ENCODE assay signal across 1 cellular context in the genomic region with DNA sequence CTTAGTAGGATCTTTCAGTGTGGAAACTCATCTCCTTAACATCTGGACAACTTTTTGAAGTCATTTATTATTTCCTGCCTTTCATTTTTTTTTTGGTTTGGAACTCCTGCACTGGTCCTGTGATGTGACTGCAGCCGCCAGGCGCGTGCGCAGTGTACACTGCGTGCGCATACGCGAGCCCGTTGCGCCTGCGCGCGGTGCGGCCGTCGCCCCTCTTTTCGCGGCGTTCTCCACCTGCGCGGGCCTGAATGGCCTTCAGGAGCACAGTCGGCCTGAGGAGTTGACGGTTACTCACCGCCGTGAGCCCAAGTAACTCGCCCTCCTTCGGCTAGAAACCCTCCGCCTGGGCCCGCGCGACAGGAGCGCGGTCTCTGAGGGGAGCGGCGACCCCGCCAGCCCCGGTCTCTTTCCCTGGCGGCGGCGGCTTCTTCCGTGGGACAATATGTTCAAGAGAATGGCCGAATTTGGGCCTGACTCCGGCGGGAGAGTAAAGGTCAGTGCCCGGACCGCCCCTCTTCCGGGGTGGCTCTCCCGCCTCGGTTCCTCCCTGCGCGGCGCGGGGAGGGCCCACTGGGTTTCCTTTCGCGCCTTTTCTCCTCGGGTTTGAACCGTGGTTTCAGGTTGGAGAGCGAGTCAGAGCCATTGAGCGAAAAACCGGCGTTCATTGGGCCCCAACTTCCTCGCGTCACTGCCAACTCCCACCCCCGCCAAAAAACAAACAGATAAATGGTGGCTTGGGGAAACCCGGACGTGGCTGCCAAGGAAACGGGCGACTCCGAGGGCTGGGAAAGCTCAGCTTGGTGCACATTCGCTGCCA.
TF ChIP-seq lines count a peak whose summit lies in the region.

A gene (plus strand): TSS at position 213 of the 817 bp plus-strand sequence. CDS start 230 bp downstream, at position 443.

TF ChIP-seq in WTC11, 78 proteins besides CTCF, POLR2A, EP300 and RAD21 (continued from another document):
- TF ChIP-seq SMAD4 (CRISPR knock-in tag; IDR thresholded peaks at IDR 0.05) = 0 out of 2 replicates have a peak, but pooled peaks have one; percentile 39
- TF ChIP-seq, protein P1, sequence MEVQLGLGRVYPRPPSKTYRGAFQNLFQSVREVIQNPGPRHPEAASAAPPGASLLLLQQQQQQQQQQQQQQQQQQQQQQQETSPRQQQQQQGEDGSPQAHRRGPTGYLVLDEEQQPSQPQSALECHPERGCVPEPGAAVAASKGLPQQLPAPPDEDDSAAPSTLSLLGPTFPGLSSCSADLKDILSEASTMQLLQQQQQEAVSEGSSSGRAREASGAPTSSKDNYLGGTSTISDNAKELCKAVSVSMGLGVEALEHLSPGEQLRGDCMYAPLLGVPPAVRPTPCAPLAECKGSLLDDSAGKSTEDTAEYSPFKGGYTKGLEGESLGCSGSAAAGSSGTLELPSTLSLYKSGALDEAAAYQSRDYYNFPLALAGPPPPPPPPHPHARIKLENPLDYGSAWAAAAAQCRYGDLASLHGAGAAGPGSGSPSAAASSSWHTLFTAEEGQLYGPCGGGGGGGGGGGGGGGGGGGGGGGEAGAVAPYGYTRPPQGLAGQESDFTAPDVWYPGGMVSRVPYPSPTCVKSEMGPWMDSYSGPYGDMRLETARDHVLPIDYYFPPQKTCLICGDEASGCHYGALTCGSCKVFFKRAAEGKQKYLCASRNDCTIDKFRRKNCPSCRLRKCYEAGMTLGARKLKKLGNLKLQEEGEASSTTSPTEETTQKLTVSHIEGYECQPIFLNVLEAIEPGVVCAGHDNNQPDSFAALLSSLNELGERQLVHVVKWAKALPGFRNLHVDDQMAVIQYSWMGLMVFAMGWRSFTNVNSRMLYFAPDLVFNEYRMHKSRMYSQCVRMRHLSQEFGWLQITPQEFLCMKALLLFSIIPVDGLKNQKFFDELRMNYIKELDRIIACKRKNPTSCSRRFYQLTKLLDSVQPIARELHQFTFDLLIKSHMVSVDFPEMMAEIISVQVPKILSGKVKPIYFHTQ (CRISPR knock-in tag; IDR thresholded peaks at IDR 0.05) = 0 out of 2 replicates have a peak, but pooled peaks have one; percentile 48
- TF ChIP-seq, protein P2, sequence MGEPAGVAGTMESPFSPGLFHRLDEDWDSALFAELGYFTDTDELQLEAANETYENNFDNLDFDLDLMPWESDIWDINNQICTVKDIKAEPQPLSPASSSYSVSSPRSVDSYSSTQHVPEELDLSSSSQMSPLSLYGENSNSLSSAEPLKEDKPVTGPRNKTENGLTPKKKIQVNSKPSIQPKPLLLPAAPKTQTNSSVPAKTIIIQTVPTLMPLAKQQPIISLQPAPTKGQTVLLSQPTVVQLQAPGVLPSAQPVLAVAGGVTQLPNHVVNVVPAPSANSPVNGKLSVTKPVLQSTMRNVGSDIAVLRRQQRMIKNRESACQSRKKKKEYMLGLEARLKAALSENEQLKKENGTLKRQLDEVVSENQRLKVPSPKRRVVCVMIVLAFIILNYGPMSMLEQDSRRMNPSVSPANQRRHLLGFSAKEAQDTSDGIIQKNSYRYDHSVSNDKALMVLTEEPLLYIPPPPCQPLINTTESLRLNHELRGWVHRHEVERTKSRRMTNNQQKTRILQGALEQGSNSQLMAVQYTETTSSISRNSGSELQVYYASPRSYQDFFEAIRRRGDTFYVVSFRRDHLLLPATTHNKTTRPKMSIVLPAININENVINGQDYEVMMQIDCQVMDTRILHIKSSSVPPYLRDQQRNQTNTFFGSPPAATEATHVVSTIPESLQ (CRISPR knock-in tag; IDR thresholded peaks at IDR 0.05) = no peak
- TF ChIP-seq SMAD3 (CRISPR knock-in tag; IDR thresholded peaks at IDR 0.05; ENCODE audit: borderline replicate concordance) = peak; percentile 35; the same call in 1 of the 2 replicates
- peak; percentile 47; the same call in 1 of the 2 replicates for TF ChIP-seq TEAD1 (CRISPR knock-in tag; IDR thresholded peaks at IDR 0.05)
- TF ChIP-seq FOXP1 (CRISPR knock-in tag; IDR thresholded peaks at IDR 0.05; ENCODE audit: borderline replicate concordance) = peak; percentile 43; the same call in 1 of the 2 replicates
- TF ChIP-seq MYBL2 (CRISPR knock-in tag; IDR thresholded peaks at IDR 0.05) = peak; percentile 59; the same call in 1 of the 2 replicates
- TF ChIP-seq GRHL2 (CRISPR knock-in tag; IDR thresholded peaks at IDR 0.05; ENCODE audit: insufficient replicate concordance, severe bottlenecking) = no peak
- no peak for TF ChIP-seq ELF4 (CRISPR knock-in tag; IDR thresholded peaks at IDR 0.05; ENCODE audit: low read depth)
- no peak for TF ChIP-seq NR2C2 (CRISPR knock-in tag; IDR thresholded peaks at IDR 0.05)
- 0 out of 2 replicates have a peak, but pooled peaks have one; percentile 50 for TF ChIP-seq TP53 (CRISPR knock-in tag; IDR thresholded peaks at IDR 0.05)
- TF ChIP-seq, protein P3, sequence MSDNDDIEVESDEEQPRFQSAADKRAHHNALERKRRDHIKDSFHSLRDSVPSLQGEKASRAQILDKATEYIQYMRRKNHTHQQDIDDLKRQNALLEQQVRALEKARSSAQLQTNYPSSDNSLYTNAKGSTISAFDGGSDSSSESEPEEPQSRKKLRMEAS (CRISPR knock-in tag; IDR thresholded peaks at IDR 0.05) = peak; percentile 91
- TF ChIP-seq, protein P4, sequence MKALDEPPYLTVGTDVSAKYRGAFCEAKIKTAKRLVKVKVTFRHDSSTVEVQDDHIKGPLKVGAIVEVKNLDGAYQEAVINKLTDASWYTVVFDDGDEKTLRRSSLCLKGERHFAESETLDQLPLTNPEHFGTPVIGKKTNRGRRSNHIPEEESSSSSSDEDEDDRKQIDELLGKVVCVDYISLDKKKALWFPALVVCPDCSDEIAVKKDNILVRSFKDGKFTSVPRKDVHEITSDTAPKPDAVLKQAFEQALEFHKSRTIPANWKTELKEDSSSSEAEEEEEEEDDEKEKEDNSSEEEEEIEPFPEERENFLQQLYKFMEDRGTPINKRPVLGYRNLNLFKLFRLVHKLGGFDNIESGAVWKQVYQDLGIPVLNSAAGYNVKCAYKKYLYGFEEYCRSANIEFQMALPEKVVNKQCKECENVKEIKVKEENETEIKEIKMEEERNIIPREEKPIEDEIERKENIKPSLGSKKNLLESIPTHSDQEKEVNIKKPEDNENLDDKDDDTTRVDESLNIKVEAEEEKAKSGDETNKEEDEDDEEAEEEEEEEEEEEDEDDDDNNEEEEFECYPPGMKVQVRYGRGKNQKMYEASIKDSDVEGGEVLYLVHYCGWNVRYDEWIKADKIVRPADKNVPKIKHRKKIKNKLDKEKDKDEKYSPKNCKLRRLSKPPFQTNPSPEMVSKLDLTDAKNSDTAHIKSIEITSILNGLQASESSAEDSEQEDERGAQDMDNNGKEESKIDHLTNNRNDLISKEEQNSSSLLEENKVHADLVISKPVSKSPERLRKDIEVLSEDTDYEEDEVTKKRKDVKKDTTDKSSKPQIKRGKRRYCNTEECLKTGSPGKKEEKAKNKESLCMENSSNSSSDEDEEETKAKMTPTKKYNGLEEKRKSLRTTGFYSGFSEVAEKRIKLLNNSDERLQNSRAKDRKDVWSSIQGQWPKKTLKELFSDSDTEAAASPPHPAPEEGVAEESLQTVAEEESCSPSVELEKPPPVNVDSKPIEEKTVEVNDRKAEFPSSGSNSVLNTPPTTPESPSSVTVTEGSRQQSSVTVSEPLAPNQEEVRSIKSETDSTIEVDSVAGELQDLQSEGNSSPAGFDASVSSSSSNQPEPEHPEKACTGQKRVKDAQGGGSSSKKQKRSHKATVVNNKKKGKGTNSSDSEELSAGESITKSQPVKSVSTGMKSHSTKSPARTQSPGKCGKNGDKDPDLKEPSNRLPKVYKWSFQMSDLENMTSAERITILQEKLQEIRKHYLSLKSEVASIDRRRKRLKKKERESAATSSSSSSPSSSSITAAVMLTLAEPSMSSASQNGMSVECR (CRISPR knock-in tag; IDR thresholded peaks at IDR 0.05; ENCODE audit: borderline replicate concordance) = peak; percentile 75; the same call in 1 of the 2 replicates
- TF ChIP-seq, protein P5, sequence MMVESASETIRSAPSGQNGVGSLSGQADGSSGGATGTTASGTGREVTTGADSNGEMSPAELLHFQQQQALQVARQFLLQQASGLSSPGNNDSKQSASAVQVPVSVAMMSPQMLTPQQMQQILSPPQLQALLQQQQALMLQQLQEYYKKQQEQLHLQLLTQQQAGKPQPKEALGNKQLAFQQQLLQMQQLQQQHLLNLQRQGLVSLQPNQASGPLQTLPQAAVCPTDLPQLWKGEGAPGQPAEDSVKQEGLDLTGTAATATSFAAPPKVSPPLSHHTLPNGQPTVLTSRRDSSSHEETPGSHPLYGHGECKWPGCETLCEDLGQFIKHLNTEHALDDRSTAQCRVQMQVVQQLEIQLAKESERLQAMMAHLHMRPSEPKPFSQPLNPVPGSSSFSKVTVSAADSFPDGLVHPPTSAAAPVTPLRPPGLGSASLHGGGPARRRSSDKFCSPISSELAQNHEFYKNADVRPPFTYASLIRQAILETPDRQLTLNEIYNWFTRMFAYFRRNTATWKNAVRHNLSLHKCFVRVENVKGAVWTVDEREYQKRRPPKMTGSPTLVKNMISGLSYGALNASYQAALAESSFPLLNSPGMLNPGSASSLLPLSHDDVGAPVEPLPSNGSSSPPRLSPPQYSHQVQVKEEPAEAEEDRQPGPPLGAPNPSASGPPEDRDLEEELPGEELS (CRISPR knock-in tag; IDR thresholded peaks at IDR 0.05) = 0 out of 2 replicates have a peak, but pooled peaks have one; percentile 20
- 0 out of 2 replicates have a peak, but pooled peaks have one; percentile 27 for TF ChIP-seq JUN (CRISPR knock-in tag; IDR thresholded peaks at IDR 0.05)
- peak; percentile 82; the same call in 1 of the 2 replicates for TF ChIP-seq ZBTB21 (CRISPR knock-in tag; IDR thresholded peaks at IDR 0.05; ENCODE audit: borderline replicate concordance)
- no peak; the same call in 1 of the 2 replicates for TF ChIP-seq NFYB (CRISPR knock-in tag; conservative IDR thresholded peaks at IDR 0.05; ENCODE audit: low read depth)
